ENCODE assay signal across 17 cellular contexts in genomic region chr16:52070341-52071057, GRCh38.
"Had no signal": no experiment of that assay in that cellular context is flagged by ENCODE, and none has a peak within 500 bp of the region (broad histone marks: within the 10 kb centered on the region; RNA-seq: fewer than 3 reads in every experiment).

No MANE protein-coding gene starts in this region.

- H3K4me3 ChIP-seq: lung, neural progenitor cell, prostate gland, testis, tibial nerve had no signal

- H3K9me3 ChIP-seq: prostate gland, testis had no signal

- H3K27me3 ChIP-seq: neural progenitor cell, testis, tibial nerve had no signal

- DNase-seq: effector memory CD8-positive, alpha-beta T cell; erythroblast; kidney; left cardiac atrium; left ventricle myocardium superior; stimulated activated CD4-positive, alpha-beta T cell treated with anti-CD3 and anti-CD28 coated beads, Interleukin-2, amount 100 ng/mL, for 24 hours; stimulated activated CD4-positive, alpha-beta T cell treated with anti-CD3 and anti-CD28 coated beads, Interleukin-4, amount 100 ng/mL, for 4 hours; stimulated activated naive B cell treated with anti-CD40 and anti-IgM and Interleukin-4, amounts not matched to agents 10 μg/mL and 1 μg/mL and 100 μg/mL, for 72 hours; stimulated activated naive CD8-positive, alpha-beta T cell treated with anti-CD3 and anti-CD28 coated beads, Interleukin-15, amount 100 ng/mL, for 72 hours; testis had no signal

- H3K9ac ChIP-seq: neural progenitor cell, parathyroid adenoma had no signal

- H2AFZ ChIP-seq: neural progenitor cell, parathyroid adenoma had no signal

- H3K27ac ChIP-seq: foreskin keratinocyte, neural progenitor cell, parathyroid adenoma, prostate gland, testis, tibial nerve had no signal

- ATAC-seq: effector memory CD8-positive, alpha-beta T cell; left cardiac atrium; left ventricle myocardium superior; natural killer cell treated with Interleukin-12 subunit alpha and Interleukin-12 subunit beta and Interleukin-15 and Interleukin-18, amount 100 ng/mL, for 72 hours; stimulated activated naive B cell treated with anti-CD40 and anti-IgM and Interleukin-4, amounts not matched to agents 10 μg/mL and 1 μg/mL and 100 μg/mL, for 72 hours; stimulated activated naive CD8-positive, alpha-beta T cell treated with anti-CD3 and anti-CD28 coated beads, Interleukin-15, amount 100 ng/mL, for 72 hours had no signal

- H3K4me1 ChIP-seq: foreskin keratinocyte, parathyroid adenoma, testis, tibial nerve had no signal

- H3K36me3 ChIP-seq: neural progenitor cell, prostate gland, tibial nerve had no signal

- H3K4me2 ChIP-seq: neural progenitor cell had no signal
